Comparison of ENCODE assay signal across 8 cellular contexts in the genomic region with DNA sequence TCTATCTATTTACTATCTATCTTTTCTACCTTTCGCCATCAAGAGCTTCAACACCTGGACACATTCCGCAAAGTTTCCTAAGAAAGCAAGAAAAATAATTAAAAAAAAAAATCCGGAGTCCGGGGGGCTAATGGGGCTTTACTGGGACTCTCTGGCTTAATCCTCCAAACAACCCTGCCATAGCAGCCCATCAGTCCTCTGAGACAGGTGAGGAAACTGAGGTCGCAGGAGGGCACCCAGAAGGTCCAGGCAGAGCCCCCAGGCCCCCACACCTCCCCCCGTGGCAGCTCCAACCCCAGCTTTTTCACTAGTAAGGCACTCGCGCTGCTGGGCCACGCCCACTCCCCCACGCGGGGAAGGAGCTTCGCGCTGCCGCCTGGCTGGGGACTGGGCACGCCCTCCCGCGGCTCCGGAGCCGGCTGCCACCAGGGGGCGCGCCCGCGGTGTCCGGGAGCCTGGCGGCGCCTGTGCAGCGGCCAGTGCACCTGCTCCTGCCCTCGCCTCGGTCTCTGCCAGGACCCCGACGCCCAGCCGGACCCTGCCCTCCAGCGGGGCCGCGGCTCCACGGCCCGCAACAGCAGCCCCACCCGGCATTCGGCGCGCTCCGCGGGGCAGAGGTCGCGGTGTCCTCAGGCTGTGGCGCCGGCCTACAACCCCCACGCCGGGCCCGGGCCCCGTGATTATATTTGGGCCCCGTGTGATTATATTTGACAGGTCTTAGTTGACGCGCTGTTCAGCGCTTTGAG. TPM values are rescaled to one million over a fixed set of nuclear protein-coding genes. Genes with fewer than 3 reads are reported as not detected.
DNase-seq lines count a peak whose midpoint lies in the region; ATAC-seq, FAIRE-seq and TF ChIP-seq lines count a peak whose summit lies in the region.

No MANE protein-coding gene starts in this region.

- H3K9ac ChIP-seq in K562 (ENCODE audit: insufficient read depth in 1 of 2, low read depth in 2 of 2, low read length in 2 of 2): peak overlapping the region in 1 of 2 experiments; percentile 80; a peak in 2 of 4 replicates

- peaks cover 15 to 35% of the 10 kb centered on the region in 2 experiments; a peak in 4 of 5 replicates for H3K27me3 ChIP-seq in K562 (ENCODE audit: control insufficient read depth in 2 of 2, insufficient read depth in 2 of 2, low read length in 2 of 2)

- peak; percentile 99 for ATAC-seq in K562
- no peak for ATAC-seq in HG03135 (IDR thresholded peaks at IDR 0.05; ENCODE audit: unreplicated experiment)
- no peak for ATAC-seq in GM18519 (IDR thresholded peaks at IDR 0.05; ENCODE audit: low FRiP score, unreplicated experiment)

- TF ChIP-seq EP300 in K562 (IDR thresholded peaks at IDR 0.05; ENCODE audit: low read length): no peak

- CTCF ChIA-PET in GM10248 (lab: Yijun Ruan, JAX): interaction anchor here (0.6 to 1.4 kb wide), 17 partner anchors 10 to 133 kb away, joined by 3 to 7 read pairs (median 3); no protein-coding TSS in a partner anchor
- CTCF ChIA-PET in K562 (lab: Yijun Ruan, JAX; ENCODE audit: low intra/inter-chr PET ratio): interaction anchor here (0.8 to 1.1 kb wide), 2 partner anchors 106 to 190 kb away, joined by 3 to 5 read pairs; no protein-coding TSS in a partner anchor

- intact Hi-C loops in K562 (cut with micrococcal nuclease): no loop called here

- WGBS in K562 (ENCODE audit: insufficient coverage, low coverage, missing lambda C conversion rate): 4% methylated on average over 54 of the region's 55 CpGs

- BruUV-seq in K562 (replicated peaks; lab: Mats Ljungman, UMichigan): no TSS peak

- peak; percentile 40 for FAIRE-seq in K562 (lab: Jason Lieb, UNC)

- peaks cover 0 to 7% of the 10 kb centered on the region in 2 experiments; a peak in 3 of 5 replicates for H3K4me1 ChIP-seq in K562 (replicated peaks in 1 of 2; ENCODE audit: control insufficient read depth in 2 of 2, insufficient read depth in 2 of 2, low read length in 2 of 2)

- POLR2A ChIA-PET in GM10248 (lab: Yijun Ruan, JAX): no interaction called here
- POLR2A ChIA-PET in K562 (lab: Yijun Ruan, JAX): no interaction called here

- in situ Hi-C loops in K562 (cut with MboI): no loop called here

- H3K79me2 ChIP-seq in K562 (ENCODE audit: control insufficient read depth, insufficient read depth, low read length): no peaks in the 10 kb centered on the region

- peak overlapping the region; percentile 55; the same call in 1 of the 2 replicates for H3K4me2 ChIP-seq in K562 (ENCODE audit: insufficient read depth, low read length)

- DNase-seq in GM10248 (ENCODE audit: extremely low spot score) (peak; percentile 84), NAMALWA (ENCODE audit: low spot score) (peak; percentile 87), K562 (ENCODE audit: extremely low read depth in 1 of 4, low spot score in 3 of 4) (peak; percentile 81 to 88 (median 85)), islet precursor cell (peak; percentile 83)
- peak; percentile 66 to 71 for DNase-seq in stimulated activated CD4-positive, alpha-beta T cell treated with anti-CD3 and anti-CD28 coated beads, Interleukin-1b, Interleukin-23, amount 100 ng/mL, for 1 hour (ENCODE audit: low read depth in 2 of 2)

- H3K27ac ChIP-seq in VCaP: peak overlapping the region; percentile 36; the same call in 1 of the 2 replicates
- H3K27ac ChIP-seq in K562 (ENCODE audit: extremely low read depth, low read depth, low read length): no peak overlapping the region

- peak; percentile 57 to 78 for TF ChIP-seq RAD21 in K562 (CRISPR knock-in tag; conservative IDR thresholded peaks at IDR 0.05 in 1 of 2, IDR thresholded peaks at IDR 0.05 in 1 of 2)

- TF ChIP-seq CTCF in GM10248 (IDR thresholded peaks at IDR 0.05; ENCODE audit: control extremely low read depth, extremely low read depth, low read depth, missing control alignments): peak; percentile 84
- peak; percentile 95 for TF ChIP-seq CTCF in VCaP (conservative IDR thresholded peaks at IDR 0.05)
- peak; percentile 81 to 96 (median 83) for TF ChIP-seq CTCF in K562 (IDR thresholded peaks at IDR 0.05 in 2 of 3, conservative IDR thresholded peaks at IDR 0.05 in 1 of 3; ENCODE audit: insufficient read depth in 2 of 3, low read depth in 1 of 3, low read length in 3 of 3)

- H2AFZ ChIP-seq in K562 (ENCODE audit: low read depth, low read length): peak overlapping the region; percentile 83

- H3K4me3 ChIP-seq in K562: peak overlapping the region; percentile 18

- H4K20me1 ChIP-seq in K562 (replicated peaks; ENCODE audit: control insufficient read depth, insufficient read depth, low read length): no peaks in the 10 kb centered on the region

- no peaks in the 10 kb centered on the region for H3K9me1 ChIP-seq in K562 (ENCODE audit: control insufficient read depth, insufficient read depth, low read length)

- no peak for TF ChIP-seq POLR2A in K562 (conservative IDR thresholded peaks at IDR 0.05)

- H3K9me3 ChIP-seq in K562 (replicated peaks; ENCODE audit: control insufficient read depth, insufficient read depth, low read depth, low read length): no peaks in the 10 kb centered on the region

- H3K36me3 ChIP-seq in K562 (ENCODE audit: control insufficient read depth, insufficient read depth, low read length): no peaks in the 10 kb centered on the region

TF ChIP-seq in K562, 482 proteins besides CTCF, POLR2A, EP300 and RAD21 (continues in another document):
- TF ChIP-seq ZNF134 (CRISPR knock-in tag; conservative IDR thresholded peaks at IDR 0.05) (no peak), GATAD2B (IDR thresholded peaks at IDR 0.05; ENCODE audit: borderline replicate concordance) (peak; percentile 86), SMAD3 (CRISPR knock-in tag; conservative IDR thresholded peaks at IDR 0.05) (no peak), FOXP1 (CRISPR knock-in tag; IDR thresholded peaks at IDR 0.05) (0 out of 2 replicates have a peak, but pooled peaks have one; percentile 57), TAF15 (IDR thresholded peaks at IDR 0.05; ENCODE audit: low read depth, low read length) (no peak), MEF2A (IDR thresholded peaks at IDR 0.05; ENCODE audit: control insufficient read depth, low read depth, low read length) (no peak), SRSF3 (IDR thresholded peaks at IDR 0.05; ENCODE audit: insufficient read depth, low read length) (no peak), NRF1 (conservative IDR thresholded peaks at IDR 0.05 in 1 of 2, IDR thresholded peaks at IDR 0.05 in 1 of 2) (no peak; a peak in 2 of 4 replicates), CHD2 (IDR thresholded peaks at IDR 0.05; ENCODE audit: low read depth, low read length) (no peak), ZNF3 (CRISPR knock-in tag; IDR thresholded peaks at IDR 0.05) (no peak), NFRKB (IDR thresholded peaks at IDR 0.05; ENCODE audit: low read depth) (no peak), ZNF785 (CRISPR knock-in tag; IDR thresholded peaks at IDR 0.05) (no peak)
- TF ChIP-seq, protein P1, sequence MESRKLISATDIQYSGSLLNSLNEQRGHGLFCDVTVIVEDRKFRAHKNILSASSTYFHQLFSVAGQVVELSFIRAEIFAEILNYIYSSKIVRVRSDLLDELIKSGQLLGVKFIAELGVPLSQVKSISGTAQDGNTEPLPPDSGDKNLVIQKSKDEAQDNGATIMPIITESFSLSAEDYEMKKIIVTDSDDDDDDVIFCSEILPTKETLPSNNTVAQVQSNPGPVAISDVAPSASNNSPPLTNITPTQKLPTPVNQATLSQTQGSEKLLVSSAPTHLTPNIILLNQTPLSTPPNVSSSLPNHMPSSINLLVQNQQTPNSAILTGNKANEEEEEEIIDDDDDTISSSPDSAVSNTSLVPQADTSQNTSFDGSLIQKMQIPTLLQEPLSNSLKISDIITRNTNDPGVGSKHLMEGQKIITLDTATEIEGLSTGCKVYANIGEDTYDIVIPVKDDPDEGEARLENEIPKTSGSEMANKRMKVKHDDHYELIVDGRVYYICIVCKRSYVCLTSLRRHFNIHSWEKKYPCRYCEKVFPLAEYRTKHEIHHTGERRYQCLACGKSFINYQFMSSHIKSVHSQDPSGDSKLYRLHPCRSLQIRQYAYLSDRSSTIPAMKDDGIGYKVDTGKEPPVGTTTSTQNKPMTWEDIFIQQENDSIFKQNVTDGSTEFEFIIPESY (CRISPR knock-in tag; IDR thresholded peaks at IDR 0.05): peak; percentile 82
- TF ChIP-seq, protein P2, sequence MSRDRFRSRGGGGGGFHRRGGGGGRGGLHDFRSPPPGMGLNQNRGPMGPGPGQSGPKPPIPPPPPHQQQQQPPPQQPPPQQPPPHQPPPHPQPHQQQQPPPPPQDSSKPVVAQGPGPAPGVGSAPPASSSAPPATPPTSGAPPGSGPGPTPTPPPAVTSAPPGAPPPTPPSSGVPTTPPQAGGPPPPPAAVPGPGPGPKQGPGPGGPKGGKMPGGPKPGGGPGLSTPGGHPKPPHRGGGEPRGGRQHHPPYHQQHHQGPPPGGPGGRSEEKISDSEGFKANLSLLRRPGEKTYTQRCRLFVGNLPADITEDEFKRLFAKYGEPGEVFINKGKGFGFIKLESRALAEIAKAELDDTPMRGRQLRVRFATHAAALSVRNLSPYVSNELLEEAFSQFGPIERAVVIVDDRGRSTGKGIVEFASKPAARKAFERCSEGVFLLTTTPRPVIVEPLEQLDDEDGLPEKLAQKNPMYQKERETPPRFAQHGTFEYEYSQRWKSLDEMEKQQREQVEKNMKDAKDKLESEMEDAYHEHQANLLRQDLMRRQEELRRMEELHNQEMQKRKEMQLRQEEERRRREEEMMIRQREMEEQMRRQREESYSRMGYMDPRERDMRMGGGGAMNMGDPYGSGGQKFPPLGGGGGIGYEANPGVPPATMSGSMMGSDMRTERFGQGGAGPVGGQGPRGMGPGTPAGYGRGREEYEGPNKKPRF (IDR thresholded peaks at IDR 0.05; ENCODE audit: low read depth, low read length): no peak

RNA-seq across cellular contexts. Expression of a gene that starts 54.1 kb away (rescaled TPM):
- total RNA-seq in K562 (2011; cell fraction: chromatin; rRNA removed; ENCODE audit: low replicate concordance): 0.42 and 1.3 TPM in 2 replicates
- 1.2 and 1.8 TPM in 2 replicates for total RNA-seq in K562 (2011; cell fraction: nucleolus; rRNA removed)
- 0.31 and 0.44 TPM in 2 replicates for total RNA-seq in K562 (2011; cell fraction: nucleoplasm; rRNA removed)
- 0.41 and 0.82 TPM in 2 replicates for total RNA-seq in K562 (2014; rRNA removed)
- total RNA-seq in K562 (2014; rRNA removed; fragmentation: Illumina TruSeq; extraction: Trizol): 0.07 TPM in 1 of 2 replicates, not detected in the other
- 0.11 and 0.26 TPM in 2 replicates for total RNA-seq in K562 (2015; rRNA removed; fragmentation: Illumina TruSeq; extraction: Trizol)
- total RNA-seq in K562 (2021): 0.38 and 0.49 TPM in 2 replicates
- 0.24 and 0.31 TPM in 2 replicates for polyA plus RNA-seq in K562 (2011; rRNA removed)
- 0.37 and 0.73 TPM in 2 replicates for polyA plus RNA-seq in K562 (2011; cell fraction: cytosol; rRNA removed)
- polyA plus RNA-seq in K562 (2011; cell fraction: nucleus; rRNA removed): 1.6 and 3.1 TPM in 2 replicates
- 0.36 and 0.64 TPM in 2 replicates for polyA plus RNA-seq in K562 (2012)
- not detected in 2 replicates for polyA plus RNA-seq in K562 (2014; fragmentation: Illumina TruSeq; extraction: Trizol)
- under 1 TPM in 1 of 2 experiments, not detected in 1; 0.08 TPM for polyA plus RNA-seq in K562 (2014; fragmentation: Nextera tagmentation; extraction: Ambion mirVana)
- 0.07 and 0.32 TPM in 2 replicates for polyA plus RNA-seq in K562 (2014; rRNA removed)
- not detected in 2 replicates for polyA minus RNA-seq in K562 (2011; rRNA and poly(A)+ RNA removed)
- 1.3 and 3.5 TPM in 2 replicates for polyA minus RNA-seq in K562 (2011; cell fraction: cytosol; rRNA and poly(A)+ RNA removed)
- polyA minus RNA-seq in K562 (2011; cell fraction: nucleus; rRNA and poly(A)+ RNA removed): 0.94 and 1.6 TPM in 2 replicates
